ENCODE assay signal across 8 cellular contexts in genomic region chr2:218806346-218806978, GRCh38. TPM values are rescaled to one million over a fixed set of nuclear protein-coding genes. Genes with fewer than 3 reads are reported as not detected.
A peak's percentile ranks its signal among the peaks of the same experiment; 100 is the strongest.
DNase-seq lines count a peak whose midpoint lies in the region; ATAC-seq and TF ChIP-seq lines count a peak whose summit lies in the region.
"Had no signal": no experiment of that assay in that cellular context is flagged by ENCODE, and none has a peak within 500 bp of the region (broad histone marks: within the 10 kb centered on the region; RNA-seq: fewer than 3 reads in every experiment).

No MANE protein-coding gene starts in this region.

- H3K4me3 ChIP-seq in epithelial cell of esophagus (ENCODE audit: low read length), result no peak overlapping the region

- H3K9me3 Mint-ChIP-seq in progenitor cell of endocrine pancreas (ENCODE audit: low read depth), result peaks cover 11% of the 10 kb centered on the region

- no peak for TF ChIP-seq CTCF in epithelial cell of esophagus (IDR thresholded peaks at IDR 0.05; ENCODE audit: insufficient read depth, low read depth, low read length, missing control alignments)
- TF ChIP-seq CTCF in omental fat pad (IDR thresholded peaks at IDR 0.05), result no peak
- TF ChIP-seq CTCF in progenitor cell of endocrine pancreas (IDR thresholded peaks at IDR 0.05; ENCODE audit: unreplicated experiment), result no peak

- peaks cover 11% of the 10 kb centered on the region for H3K36me3 Mint-ChIP-seq in progenitor cell of endocrine pancreas (ENCODE audit: insufficient read depth)

- H3K27me3 Mint-ChIP-seq in progenitor cell of endocrine pancreas, result no peaks in the 10 kb centered on the region

- H3K4me3 Mint-ChIP-seq in progenitor cell of endocrine pancreas (ENCODE audit: low read depth), result no peak overlapping the region
- H3K4me3 Mint-ChIP-seq: activated B cell treated with CpG ODN at 0.5 μM for 24 hours had no signal

- peaks cover 11% of the 10 kb centered on the region for H3K4me1 Mint-ChIP-seq in progenitor cell of endocrine pancreas (ENCODE audit: low read depth)

- ATAC-seq in omental fat pad (ENCODE audit: low FRiP score) (peak; percentile 96), GM21576 (IDR thresholded peaks at IDR 0.05; ENCODE audit: unreplicated experiment) (no peak)

- H3K27ac Mint-ChIP-seq in progenitor cell of endocrine pancreas, result no peak overlapping the region
- H3K27ac Mint-ChIP-seq: activated B cell treated with CpG ODN at 0.5 μM for 24 hours had no signal

- DNase-seq in H4 (ENCODE audit: low spot score) (peak; percentile 97), NCI-H524 treated with DMSO at 0.1 percent for 48 hours (lab: John Stamatoyannopoulos, UW) (peak; percentile 38), epithelial cell of esophagus (ENCODE audit: low read depth) (peak; percentile 89), omental fat pad (ENCODE audit: low spot score) (no peak), progenitor cell of endocrine pancreas (ENCODE audit: low spot score, unreplicated experiment) (no peak)
- no peak for DNase-seq in activated CD4-positive, alpha-beta T cell treated with anti-CD3 and anti-CD28 coated beads, Interleukin-2, amount 50 U/mL, for 48 hours
- DNase-seq: activated B cell treated with CpG ODN at 0.5 μM for 24 hours had no signal

RNA-seq across cellular contexts. Expression of gene CYP27A1, which starts 24.5 kb away (rescaled TPM):
- total RNA-seq in H4 (2014; rRNA removed; shearing (Covaris generic)), result 0.21 TPM in 1 of 2 replicates, not detected in the other
- 10 to 100 TPM; 22.6 to 89.0 (median 35.9) TPM for total RNA-seq in omental fat pad
- total RNA-seq in progenitor cell of endocrine pancreas, result 15.1 and 16.4 TPM in 2 replicates

RNA-seq across cellular contexts. Expression of gene PRKAG3, which starts 25.1 kb away (rescaled TPM):
- not detected in 2 replicates for total RNA-seq in H4 (2014; rRNA removed; shearing (Covaris generic))
- total RNA-seq in omental fat pad, result not detected
- total RNA-seq in progenitor cell of endocrine pancreas, result not detected in 2 replicates
- total RNA-seq: activated B cell treated with CpG ODN at 0.5 μM for 24 hours had no signal

RNA-seq across cellular contexts. Expression of gene WNT6, which starts 53.1 kb away (rescaled TPM):
- total RNA-seq in H4 (2014; rRNA removed; shearing (Covaris generic)), result 0.21 and 2.1 TPM in 2 replicates
- total RNA-seq in omental fat pad, result 1 to 10 TPM in 2 of 4 donors, under 1 TPM in 2; 0.19 to 2.7 (median 0.62) TPM
- 0.72 and 1.5 TPM in 2 replicates for total RNA-seq in progenitor cell of endocrine pancreas

Comparison
In these comparisons a context has a peak if more than half of its experiments do, and no peak if none do; other contexts are left out.
1. DNase-seq: peak in H4 (single experiment), NCI-H524 treated with DMSO at 0.1 percent for 48 hours (single experiment) and epithelial cell of esophagus (single experiment); none in omental fat pad (single experiment), progenitor cell of endocrine pancreas (single experiment) and activated CD4-positive, alpha-beta T cell treated with anti-CD3 and anti-CD28 coated beads, Interleukin-2, amount 50 U/mL, for 48 hours (0 of 2).
2. RNA of gene CYP27A1, which starts 24.5 kb away (total RNA-seq): 22.6 to 89.0 TPM in omental fat pad and 15.1 to 16.4 TPM in progenitor cell of endocrine pancreas; 0.21 TPM in H4; every median in the first group is over 10 times any median in the second.